Comparison of ENCODE assay signal across 9 cellular contexts in genomic region chr1:41672173-41672572, GRCh38.
A peak's percentile ranks its signal among the peaks of the same experiment; 100 is the strongest.
DNase-seq lines count a peak whose midpoint lies in the region; ATAC-seq and TF ChIP-seq lines count a peak whose summit lies in the region.
"Had no signal": no experiment of that assay in that cellular context is flagged by ENCODE, and none has a peak within 500 bp of the region (broad histone marks: within the 10 kb centered on the region; RNA-seq: fewer than 3 reads in every experiment).

No MANE protein-coding gene starts in this region.

- intact Hi-C loops in IMR-90 (cut with micrococcal nuclease): loop anchor here (5.0 kb wide), 1 partner anchor 95 kb away; no protein-coding TSS in a partner anchor

- peak overlapping the region; percentile 96 for H3K18ac ChIP-seq in IMR-90 (ENCODE audit: low read depth, low read length)

- H4K8ac ChIP-seq in IMR-90 (ENCODE audit: low read depth in 2 of 2, low read length in 2 of 2): peak overlapping the region; percentile 73 to 93

- no peaks in the 10 kb centered on the region for H3K9me3 ChIP-seq in IMR-90 (ENCODE audit: control insufficient read depth, insufficient read depth, low read length)

- dilution Hi-C loops in IMR-90 (cut with HindIII; ENCODE audit: low sequenced_read_pairs, unreplicated experiment): no loop called here

- ATAC-seq in IMR-90 (ENCODE audit: low read depth) (peak; percentile 60), HG02763 (IDR thresholded peaks at IDR 0.05; ENCODE audit: unreplicated experiment) (no peak), GM19397 (IDR thresholded peaks at IDR 0.05; ENCODE audit: unreplicated experiment) (no peak)

- peak overlapping the region; percentile 78 for H3K56ac ChIP-seq in IMR-90 (ENCODE audit: extremely low read depth, insufficient read depth, low read length)

- peaks cover 0 to 12% of the 10 kb centered on the region in 2 experiments; a peak in 2 of 4 replicates for H3K79me1 ChIP-seq in IMR-90 (ENCODE audit: low read depth in 1 of 2, low read length in 2 of 2)

- peak overlapping the region; percentile 87 for H4K5ac ChIP-seq in IMR-90 (ENCODE audit: low read depth, low read length)

- BruUV-seq in IMR-90 (replicated peaks; lab: Mats Ljungman, UMichigan): no TSS peak

- CTCF ChIA-PET in IMR-90 (lab: Yijun Ruan, JAX): interaction anchor here (1.1 kb wide), 1 partner anchor 8 kb away, joined by 3 read pairs; no protein-coding TSS in a partner anchor

- peak overlapping the region; percentile 93 for H3K27ac ChIP-seq in IMR-90 (ENCODE audit: insufficient read depth, low read length)

- peak overlapping the region; percentile 97 for H2AK5ac ChIP-seq in IMR-90 (ENCODE audit: low read depth, low read length)

- DNase-seq in AG20443 (ENCODE audit: low spot score): peak; percentile 65
- peak; percentile 86 for DNase-seq in IMR-90
- DNase-seq in amniotic stem cell (lab: John Stamatoyannopoulos, UW): peak; percentile 78
- peak; percentile 73 for DNase-seq in kidney tubule cell (ENCODE audit: low spot score)
- DNase-seq in NCI-H526 treated with DMSO at 0.1 percent for 48 hours (lab: John Stamatoyannopoulos, UW): no peak
- DNase-seq in G401 (ENCODE audit: low spot score): no peak
- DNase-seq: cerebellar nuclear complex had no signal

- H2BK5ac ChIP-seq in IMR-90 (ENCODE audit: low read depth, low read length, poor library complexity, severe bottlenecking): peak overlapping the region; percentile 98

- H3K4me1 ChIP-seq in IMR-90 (ENCODE audit: control insufficient read depth, insufficient read depth, low read length): peaks cover 39% of the 10 kb centered on the region

- H3K9ac ChIP-seq in IMR-90 (ENCODE audit: low read depth, low read length): 0 out of 2 replicates have a peak overlapping the region, but pooled peaks have one; percentile 37

- peak overlapping the region; percentile 97 for H2BK20ac ChIP-seq in IMR-90 (ENCODE audit: low read depth, low read length)

- H2BK120ac ChIP-seq in IMR-90 (ENCODE audit: low read depth, low read length): peak overlapping the region; percentile 94

- 40% methylated on average over 1 of the region's 4 CpGs; no CpG with 5 or more reads in 1 of the 2 experiments for WGBS in IMR-90 (ENCODE audit: extremely low coverage in 2 of 2, insufficient read length in 1 of 2), 2 experiments

- no peaks in the 10 kb centered on the region for H3K27me3 ChIP-seq in IMR-90 (ENCODE audit: control insufficient read depth, insufficient read depth, low read length)

- in situ Hi-C loops in IMR-90 (cut with MboI; ENCODE audit: low sequenced_read_pairs): no loop called here
- in situ Hi-C loops in G401 (cut with HindIII; ENCODE audit: low sequenced_read_pairs): no loop called here

- peak overlapping the region; percentile 76 for H3K23ac ChIP-seq in IMR-90 (ENCODE audit: low read depth, low read length)

- H3K9me1 ChIP-seq in IMR-90 (ENCODE audit: insufficient read depth, low read length): peaks cover 27% of the 10 kb centered on the region

- peak overlapping the region; percentile 75 for H2AFZ ChIP-seq in IMR-90 (replicated peaks; ENCODE audit: low read length, poor library complexity)

- H3K4me3 ChIP-seq in IMR-90 (ENCODE audit: insufficient read depth, low read depth, low read length): no peak overlapping the region

- peak overlapping the region; percentile 96 for H3K4ac ChIP-seq in IMR-90 (ENCODE audit: low read depth, low read length)

- TF ChIP-seq POLR2A in IMR-90 (IDR thresholded peaks at IDR 0.05; ENCODE audit: low read depth, low read length): 0 out of 2 replicates have a peak, but pooled peaks have one; percentile 32

- no peak for TF ChIP-seq RAD21 in IMR-90 (IDR thresholded peaks at IDR 0.05; ENCODE audit: low read length)

- peak overlapping the region; percentile 82 for H3K14ac ChIP-seq in IMR-90 (replicated peaks; ENCODE audit: low read depth, low read length)

- no peaks in the 10 kb centered on the region for H4K20me1 ChIP-seq in IMR-90 (ENCODE audit: insufficient read depth, low read length)

- H3K4me2 ChIP-seq in IMR-90 (ENCODE audit: low read depth, low read length): peak overlapping the region; percentile 55

- peak overlapping the region; percentile 95 for H2AK9ac ChIP-seq in IMR-90 (replicated peaks; ENCODE audit: low read depth, low read length, poor library complexity)

- peak overlapping the region; percentile 98 for H4K91ac ChIP-seq in IMR-90 (ENCODE audit: insufficient read depth, low read depth, low read length)

- no peak for TF ChIP-seq CTCF in IMR-90 (conservative IDR thresholded peaks at IDR 0.05; ENCODE audit: low read depth, low read length)

- POLR2A ChIA-PET in IMR-90 (lab: Charles Lee; ENCODE audit: unreplicated experiment): interaction anchor here (0.7 kb wide), 1 partner anchor 66 kb away, joined by 3 read pairs; no protein-coding TSS in a partner anchor

- H3K36me3 ChIP-seq in IMR-90 (ENCODE audit: control insufficient read depth, insufficient read depth, low read length): no peaks in the 10 kb centered on the region

- peak overlapping the region; percentile 90; the same call in 2 of the 3 replicates for H2BK15ac ChIP-seq in IMR-90 (ENCODE audit: low read depth, low read length)

TF ChIP-seq in IMR-90, 13 proteins besides CTCF, POLR2A, EP300 and RAD21:
- peak; percentile 79 for TF ChIP-seq BHLHE40 (IDR thresholded peaks at IDR 0.05; ENCODE audit: low read depth, low read length)
- TF ChIP-seq FOS (IDR thresholded peaks at IDR 0.05; ENCODE audit: low read depth, low read length): peak; percentile 32
- TF ChIP-seq RCOR1 (IDR thresholded peaks at IDR 0.05; ENCODE audit: insufficient replicate concordance, low read length): no peak
- peak; percentile 89 for TF ChIP-seq USF2 (IDR thresholded peaks at IDR 0.05; ENCODE audit: low read depth, low read length)

Comparison
In these comparisons a context has a peak if more than half of its experiments do, and no peak if none do; other contexts are left out.
1. DNase-seq: peak in AG20443 (single experiment), IMR-90 (single experiment), amniotic stem cell (single experiment) and kidney tubule cell (single experiment); none in NCI-H526 treated with DMSO at 0.1 percent for 48 hours (single experiment) and G401 (single experiment).